8 cellular contexts compared by ENCODE assay signal in the genomic region with DNA sequence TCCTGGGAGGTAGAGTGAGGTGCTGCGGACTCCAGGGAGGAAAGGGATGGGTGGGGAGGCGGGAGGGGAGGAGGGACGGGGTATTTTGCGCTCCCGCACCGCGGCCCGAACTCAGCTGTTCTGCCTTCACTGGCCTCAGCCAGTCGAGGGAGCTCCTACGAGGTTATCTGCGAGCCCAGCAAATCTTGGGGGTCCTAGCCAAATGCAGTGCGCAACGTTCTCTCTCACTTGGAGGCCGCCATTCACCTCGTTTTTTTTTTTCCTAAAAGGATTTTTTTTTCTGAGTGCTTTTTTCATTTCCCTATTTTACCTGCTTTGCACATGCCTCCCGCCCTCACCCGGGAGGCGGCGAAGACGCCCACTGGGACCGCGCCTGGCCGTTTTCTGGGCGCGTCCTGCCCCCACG. TPM values are rescaled to one million over a fixed set of nuclear protein-coding genes. Genes with fewer than 3 reads are reported as not detected.
DNase-seq lines count a peak whose midpoint lies in the region; ATAC-seq and TF ChIP-seq lines count a peak whose summit lies in the region.

No MANE protein-coding gene starts in this region.

- H3K9ac ChIP-seq in OCI-LY3 (ENCODE audit: low read length) (peak overlapping the region; percentile 59; the same call in 1 of the 2 replicates), endocrine pancreas (ENCODE audit: control insufficient read depth, insufficient read depth, low read length) (peak overlapping the region; percentile 71)

- peaks cover 49% of the 10 kb centered on the region for H3K27me3 ChIP-seq in OCI-LY3 (ENCODE audit: low read depth, low read length)
- H3K27me3 ChIP-seq in endocrine pancreas (ENCODE audit: control insufficient read depth, insufficient read depth, low read length): peaks cover 3% of the 10 kb centered on the region
- peaks cover 76% of the 10 kb centered on the region for H3K27me3 ChIP-seq in neutrophil

- DNase-seq in GM13976 (ENCODE audit: low spot score) (peak; percentile 49), NCI-H510A treated with DMSO at 0.1 percent for 48 hours (lab: John Stamatoyannopoulos, UW) (no peak), HT-29 (ENCODE audit: low spot score) (no peak), NAMALWA (ENCODE audit: low spot score) (no peak)

- H3K36me3 ChIP-seq in OCI-LY3 (replicated peaks; ENCODE audit: low read depth, low read length) (peaks cover 10% of the 10 kb centered on the region), endocrine pancreas (ENCODE audit: control insufficient read depth, insufficient read depth, low read length) (no peaks in the 10 kb centered on the region), neutrophil (peaks cover 4% of the 10 kb centered on the region)

- H3K79me2 ChIP-seq in OCI-LY3 (ENCODE audit: low read length): peaks cover 32% of the 10 kb centered on the region

- TF ChIP-seq CTCF in GM13976 (IDR thresholded peaks at IDR 0.05; ENCODE audit: borderline replicate concordance, control extremely low read depth, extremely low read depth, insufficient read depth, missing control alignments) (no peak), OCI-LY3 (IDR thresholded peaks at IDR 0.05; ENCODE audit: low read depth, low read length) (no peak; the same call in 1 of the 2 replicates), neutrophil (IDR thresholded peaks at IDR 0.05) (no peak)

- H3K4me2 ChIP-seq in OCI-LY3 (ENCODE audit: low read length): peak overlapping the region; percentile 79

- peak overlapping the region; percentile 85 for H3K4me3 ChIP-seq in OCI-LY3 (ENCODE audit: low read length)
- no peak overlapping the region for H3K4me3 ChIP-seq in endocrine pancreas (ENCODE audit: control insufficient read depth, insufficient read depth, low read length)
- H3K4me3 ChIP-seq in neutrophil (ENCODE audit: low read depth in 1 of 2, low read length in 1 of 2): peak overlapping the region; percentile 96 to 97

- in situ Hi-C loops in GM13976 (cut with MboI; ENCODE audit: low sequenced_read_pairs, unreplicated experiment): no loop called here

- H4K20me1 ChIP-seq in OCI-LY3 (ENCODE audit: insufficient read depth, low read length): peaks cover 37% of the 10 kb centered on the region

- H2AFZ ChIP-seq in OCI-LY3 (ENCODE audit: low read depth, low read length): 0 out of 2 replicates have a peak overlapping the region, but pooled peaks have one; percentile 60

- H3K27ac ChIP-seq in OCI-LY3 (ENCODE audit: low read length): no peak overlapping the region
- H3K27ac ChIP-seq in neutrophil: peak overlapping the region; percentile 91

- H3K4me1 ChIP-seq in OCI-LY3 (ENCODE audit: low read length) (peaks cover 41% of the 10 kb centered on the region), endocrine pancreas (ENCODE audit: control insufficient read depth, insufficient read depth, low read length) (no peaks in the 10 kb centered on the region), neutrophil (ENCODE audit: control insufficient read depth in 1 of 2, insufficient read depth in 1 of 2, low read depth in 1 of 2, low read length in 1 of 2) (peaks cover 56 to 57% of the 10 kb centered on the region in 2 experiments)

- ATAC-seq in GM18511 (IDR thresholded peaks at IDR 0.05; ENCODE audit: unreplicated experiment): no peak

- peaks cover 11% of the 10 kb centered on the region; the same call in 1 of the 2 replicates for H3K9me3 ChIP-seq in OCI-LY3 (ENCODE audit: insufficient read depth, low read length)
- no peaks in the 10 kb centered on the region for H3K9me3 ChIP-seq in endocrine pancreas (ENCODE audit: control insufficient read depth, low read length)
- H3K9me3 ChIP-seq in neutrophil: no peaks in the 10 kb centered on the region

RNA-seq across cellular contexts. Expression of gene BCL2L11, which starts 0.9 kb away (rescaled TPM):
- 9.7 and 24.5 TPM in 2 replicates for total RNA-seq in HT-29 (2014; rRNA removed; shearing (Covaris generic))
